In genomic region chr17:81635431-81635830, GRCh38 we compare ENCODE assay signal across 9 cellular contexts. TPM values are rescaled to one million over a fixed set of nuclear protein-coding genes. Genes with fewer than 3 reads are reported as not detected.
DNase-seq lines count a peak whose midpoint lies in the region; ATAC-seq and TF ChIP-seq lines count a peak whose summit lies in the region.
"Had no signal": no experiment of that assay in that cellular context is flagged by ENCODE, and none has a peak within 500 bp of the region (broad histone marks: within the 10 kb centered on the region; RNA-seq: fewer than 3 reads in every experiment).

No MANE protein-coding gene starts in this region.

- H3K4me3 ChIP-seq in epithelial cell of proximal tubule (ENCODE audit: low read depth, low read length) (peak overlapping the region; percentile 72), osteoblast (ENCODE audit: insufficient read depth, low read length) (peak overlapping the region; percentile 91)

- peak overlapping the region; percentile 92; the same call in 1 of the 2 replicates for H3K9ac ChIP-seq in ES-I3 (ENCODE audit: low read depth, low read length)

- H3K4me1 ChIP-seq in ES-I3 (ENCODE audit: insufficient read depth, low read length) (peaks cover 3% of the 10 kb centered on the region; the same call in 1 of the 2 replicates), osteoblast (ENCODE audit: insufficient read depth, low read length) (peaks cover 13% of the 10 kb centered on the region)

- H3K4me2 ChIP-seq in osteoblast (ENCODE audit: insufficient read depth, low read length) = peak overlapping the region; percentile 81

- H3K9me3 ChIP-seq in ES-I3 (ENCODE audit: control insufficient read depth, insufficient read depth, low read length) (no peaks in the 10 kb centered on the region), osteoblast (ENCODE audit: low read depth, low read length) (no peaks in the 10 kb centered on the region)

- DNase-seq in RWPE1 (ENCODE audit: low spot score) (no peak), epithelial cell of proximal tubule (ENCODE audit: low read depth) (no peak), osteoblast (ENCODE audit: insufficient read length, low spot score, missing footprints) (no peak), mesenteric fat pad (ENCODE audit: low spot score) (no peak), occipital lobe (lab: John Stamatoyannopoulos, UW) (no peak)
- DNase-seq: Kasumi-1 had no signal

- TF ChIP-seq CTCF in RWPE1 (conservative IDR thresholded peaks at IDR 0.05; ENCODE audit: low read depth) (no peak), epithelial cell of proximal tubule (conservative IDR thresholded peaks at IDR 0.05; ENCODE audit: low read depth, low read length) (no peak), osteoblast (IDR thresholded peaks at IDR 0.05; ENCODE audit: extremely low read depth, low read depth, low read length) (no peak)

- no peak overlapping the region for H2AFZ ChIP-seq in osteoblast (ENCODE audit: low read length)

- ATAC-seq in GM18498 (IDR thresholded peaks at IDR 0.05; ENCODE audit: unreplicated experiment) = no peak
- ATAC-seq in GM19467 (IDR thresholded peaks at IDR 0.05; ENCODE audit: unreplicated experiment) = no peak

- H3K27ac ChIP-seq in RWPE1 (peak overlapping the region; percentile 88), osteoblast (ENCODE audit: low read depth, low read length) (no peak overlapping the region)

- CTCF ChIA-PET in RWPE1 (lab: Yijun Ruan, JAX) = interaction anchor here (0.6 kb wide), 2 partner anchors 11 to 62 kb away, joined by 3 to 4 read pairs; no protein-coding TSS in a partner anchor

- H3K79me2 ChIP-seq in osteoblast (ENCODE audit: insufficient read depth, low read length) = peaks cover 62% of the 10 kb centered on the region

- H4K20me1 ChIP-seq in osteoblast (ENCODE audit: insufficient read depth, low read length) = peaks cover 34% of the 10 kb centered on the region

- POLR2A ChIA-PET in RWPE1 (lab: Yijun Ruan, JAX; ENCODE audit: low non-redundant PET) = no interaction called here

- H3K36me3 ChIP-seq in ES-I3 (ENCODE audit: insufficient read depth, low read length) = no peaks in the 10 kb centered on the region; the same call in 1 of the 2 replicates
- peaks cover 2% of the 10 kb centered on the region for H3K36me3 ChIP-seq in osteoblast (ENCODE audit: insufficient read depth, low read length)

- H3K27me3 ChIP-seq in osteoblast (ENCODE audit: insufficient read depth, low read length) = no peaks in the 10 kb centered on the region

RNA-seq across cellular contexts. Expression of gene NPLOC4, which starts 1.5 kb away (rescaled TPM):
- total RNA-seq in epithelial cell of proximal tubule = 51.9 and 81.4 TPM in 2 replicates
- 97.8 and 118 TPM in 2 replicates for total RNA-seq in osteoblast
- total RNA-seq in mesenteric fat pad = 129 TPM
- total RNA-seq in occipital lobe = 39.5 TPM

RNA-seq across cellular contexts. Expression of gene TSPAN10, which starts 1.6 kb away (rescaled TPM):
- 0.14 and 0.29 TPM in 2 replicates for total RNA-seq in epithelial cell of proximal tubule
- total RNA-seq in osteoblast = 2.9 and 11.5 TPM in 2 replicates
- 0.29 TPM for total RNA-seq in mesenteric fat pad
- total RNA-seq in occipital lobe = 0.16 TPM

RNA-seq across cellular contexts. Expression of gene PDE6G, which starts 20.9 kb away (rescaled TPM):
- total RNA-seq in epithelial cell of proximal tubule = 14.2 and 23.5 TPM in 2 replicates
- total RNA-seq in osteoblast = not detected in 2 replicates
- 1.3 TPM for total RNA-seq in mesenteric fat pad
- total RNA-seq in occipital lobe = not detected

RNA-seq across cellular contexts. Expression of gene OXLD1, which starts 31.0 kb away (rescaled TPM):
- total RNA-seq in epithelial cell of proximal tubule (24.4 and 30.6 TPM in 2 replicates), osteoblast (21.0 and 21.5 TPM in 2 replicates), mesenteric fat pad (27.5 TPM), occipital lobe (5.5 TPM)

RNA-seq across cellular contexts. Expression of gene CCDC137, which starts 31.1 kb away (rescaled TPM):
- total RNA-seq in epithelial cell of proximal tubule (32.7 and 33.2 TPM in 2 replicates), osteoblast (4.7 and 5.6 TPM in 2 replicates), mesenteric fat pad (11.9 TPM), occipital lobe (3.9 TPM)
